ENCODE assay signal across 14 cellular contexts in the genomic region with DNA sequence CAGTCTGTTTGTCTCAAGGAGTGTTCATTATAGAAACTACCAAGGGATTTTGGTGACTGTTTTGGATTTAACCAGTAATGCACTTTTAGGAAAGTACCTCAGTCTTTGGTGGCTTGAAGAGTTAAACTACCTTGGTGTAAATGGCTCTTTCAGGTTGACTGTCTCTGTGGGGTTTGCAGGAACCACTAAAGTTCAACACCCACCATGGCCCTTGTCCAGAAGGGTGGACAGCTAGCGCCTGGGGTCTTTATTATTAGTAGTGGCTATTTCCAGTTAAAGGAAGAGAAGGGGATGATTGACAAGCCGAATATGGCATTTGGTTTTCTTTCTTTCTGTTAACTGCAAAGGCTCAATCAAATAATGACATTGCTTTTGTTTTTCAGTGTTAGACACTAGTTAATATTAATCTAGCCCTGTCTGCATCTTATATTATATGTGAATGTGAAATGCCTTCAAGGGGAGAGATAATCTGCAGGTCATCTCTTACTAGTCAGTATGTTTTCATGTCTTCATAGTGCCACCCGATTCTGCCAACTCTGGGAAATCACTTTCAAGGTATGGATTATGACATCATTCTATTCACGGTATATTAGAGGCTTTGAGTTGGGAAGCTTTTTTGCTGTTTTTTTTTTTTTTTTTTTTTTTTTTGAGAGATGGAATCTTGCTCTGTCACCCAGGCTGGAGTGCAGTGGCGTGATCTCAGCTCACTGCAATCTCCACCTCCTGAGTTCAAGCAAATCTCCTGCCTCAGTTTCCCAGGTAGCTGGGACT. TPM values are rescaled to one million over a fixed set of nuclear protein-coding genes. Genes with fewer than 3 reads are reported as not detected.
A peak's percentile ranks its signal among the peaks of the same experiment; 100 is the strongest.
DNase-seq lines count a peak whose midpoint lies in the region; ATAC-seq and TF ChIP-seq lines count a peak whose summit lies in the region.
"Had no signal": no experiment of that assay in that cellular context is flagged by ENCODE, and none has a peak within 500 bp of the region (broad histone marks: within the 10 kb centered on the region; RNA-seq: fewer than 3 reads in every experiment).

No MANE protein-coding gene starts in this region.

- TF ChIP-seq CTCF in smooth muscle cell (IDR thresholded peaks at IDR 0.05; ENCODE audit: borderline replicate concordance, insufficient read depth, poor library complexity, severe bottlenecking) (no peak), tibial artery (IDR thresholded peaks at IDR 0.05) (no peak)

- ATAC-seq in HG02588 (IDR thresholded peaks at IDR 0.05; ENCODE audit: unreplicated experiment) (peak; percentile 32), left ventricle myocardium superior (no peak)
- ATAC-seq: foreskin keratinocyte had no signal

- peaks cover 6% of the 10 kb centered on the region for H3K36me3 Mint-ChIP-seq in T-helper 1 cell treated with Interleukin-12 subunit alpha and Interleukin-12 subunit beta and Interleukin-4 antibody, amounts not matched to agents 30 μg/mL and 1 μg/mL, for 36 hours (ENCODE audit: low read depth)
- peaks cover 6% of the 10 kb centered on the region for H3K36me3 Mint-ChIP-seq in activated naive CD8-positive, alpha-beta T cell treated with anti-CD3 and anti-CD28 coated beads for 36 hours

- no peak overlapping the region for H3K9ac ChIP-seq in smooth muscle cell (ENCODE audit: low read depth)

- H3K27me3 ChIP-seq in smooth muscle cell (ENCODE audit: low read depth) (no peaks in the 10 kb centered on the region), tibial artery (no peaks in the 10 kb centered on the region)
- H3K27me3 ChIP-seq: foreskin keratinocyte, thyroid gland had no signal

- peak overlapping the region; percentile 67 for H3K4me2 ChIP-seq in smooth muscle cell

- peaks cover 49% of the 10 kb centered on the region for H3K4me1 Mint-ChIP-seq in T-helper 1 cell treated with Interleukin-12 subunit alpha and Interleukin-12 subunit beta and Interleukin-4 antibody, amounts not matched to agents 30 μg/mL and 1 μg/mL, for 36 hours (ENCODE audit: low read depth)
- H3K4me1 Mint-ChIP-seq in activated naive CD8-positive, alpha-beta T cell treated with anti-CD3 and anti-CD28 coated beads for 36 hours, result peaks cover 70% of the 10 kb centered on the region

- no peak for DNase-seq in T-helper 1 cell
- DNase-seq in activated naive CD8-positive, alpha-beta T cell treated with anti-CD3 and anti-CD28 coated beads for 36 hours, result no peak
- no peak for DNase-seq in smooth muscle cell (lab: John Stamatoyannopoulos, UW; ENCODE audit: unreplicated experiment)
- no peak for DNase-seq in left ventricle myocardium superior
- DNase-seq in SKM-1 (lab: John Stamatoyannopoulos, UW; ENCODE audit: unreplicated experiment), result no peak
- DNase-seq in tibial artery, result no peak
- DNase-seq: ACHN; activated CD8-positive, alpha-beta memory T cell treated with anti-CD3 and anti-CD28 coated beads for 24 hours; central memory CD4-positive, alpha-beta T cell; foreskin keratinocyte; NCI-H2029 treated with DMSO at 0.1 percent for 48 hours; thyroid gland had no signal

- peaks cover 87% of the 10 kb centered on the region for H3K79me2 ChIP-seq in smooth muscle cell (ENCODE audit: low read depth)

- no peak overlapping the region for H3K4me3 Mint-ChIP-seq in T-helper 1 cell treated with Interleukin-12 subunit alpha and Interleukin-12 subunit beta and Interleukin-4 antibody, amounts not matched to agents 30 μg/mL and 1 μg/mL, for 36 hours
- H3K4me3 Mint-ChIP-seq in activated naive CD8-positive, alpha-beta T cell treated with anti-CD3 and anti-CD28 coated beads for 36 hours, result no peak overlapping the region

- H3K27me3 Mint-ChIP-seq in T-helper 1 cell treated with Interleukin-12 subunit alpha and Interleukin-12 subunit beta and Interleukin-4 antibody, amounts not matched to agents 30 μg/mL and 1 μg/mL, for 36 hours (ENCODE audit: low read depth), result no peaks in the 10 kb centered on the region
- no peaks in the 10 kb centered on the region for H3K27me3 Mint-ChIP-seq in activated naive CD8-positive, alpha-beta T cell treated with anti-CD3 and anti-CD28 coated beads for 36 hours

- intact Hi-C loops in left ventricle myocardium superior (cut with micrococcal nuclease), result no loop called here
- intact Hi-C loops in tibial artery (cut with DNase I; ENCODE audit: low total_unique reads), result loop anchor here (10.0 kb wide), 1 partner anchor 59 kb away; the partner anchor contains the start of gene MAP4K4

- H3K9me3 Mint-ChIP-seq in T-helper 1 cell treated with Interleukin-12 subunit alpha and Interleukin-12 subunit beta and Interleukin-4 antibody, amounts not matched to agents 30 μg/mL and 1 μg/mL, for 36 hours, result no peaks in the 10 kb centered on the region
- peaks cover 2% of the 10 kb centered on the region for H3K9me3 Mint-ChIP-seq in activated naive CD8-positive, alpha-beta T cell treated with anti-CD3 and anti-CD28 coated beads for 36 hours

- H3F3A ChIP-seq in smooth muscle cell (ENCODE audit: low read depth), result peaks cover 22% of the 10 kb centered on the region

- H2AFZ ChIP-seq in smooth muscle cell (ENCODE audit: low read depth), result no peak overlapping the region

- 89% methylated on average over 5 of the region's 5 CpGs for WGBS in smooth muscle cell (ENCODE audit: low lambda C conversion rate)

- H3K4me3 ChIP-seq in smooth muscle cell (no peak overlapping the region), tibial artery (no peak overlapping the region)
- H3K4me3 ChIP-seq: thyroid gland had no signal

- H3K9me3 ChIP-seq in smooth muscle cell (replicated peaks; ENCODE audit: low read depth) (no peaks in the 10 kb centered on the region), tibial artery (no peaks in the 10 kb centered on the region)
- H3K9me3 ChIP-seq: thyroid gland had no signal

- H4K20me1 ChIP-seq in smooth muscle cell (ENCODE audit: low read depth), result peaks cover 52% of the 10 kb centered on the region

- H3K27ac Mint-ChIP-seq in T-helper 1 cell treated with Interleukin-12 subunit alpha and Interleukin-12 subunit beta and Interleukin-4 antibody, amounts not matched to agents 30 μg/mL and 1 μg/mL, for 36 hours, result peak overlapping the region; percentile 38
- peak overlapping the region; percentile 12 for H3K27ac Mint-ChIP-seq in activated naive CD8-positive, alpha-beta T cell treated with anti-CD3 and anti-CD28 coated beads for 36 hours

- H3K27ac ChIP-seq in smooth muscle cell (ENCODE audit: low read depth) (peak overlapping the region; percentile 71), tibial artery (peak overlapping the region in 1 of 2 donors; percentile 31)
- H3K27ac ChIP-seq: foreskin keratinocyte, thyroid gland had no signal

- no peaks in the 10 kb centered on the region for H3K36me3 ChIP-seq in smooth muscle cell (ENCODE audit: low read depth)
- H3K36me3 ChIP-seq in tibial artery, result no peaks in the 10 kb centered on the region
- H3K36me3 ChIP-seq: thyroid gland had no signal

- peaks cover 27% of the 10 kb centered on the region for H3K4me1 ChIP-seq in smooth muscle cell (ENCODE audit: low read depth)
- H3K4me1 ChIP-seq in tibial artery, result peaks cover 0 to 72% (median 51%) of the 10 kb centered on the region in 4 donors

RNA-seq across cellular contexts. Expression of gene MAP4K4, which starts 56.4 kb away (rescaled TPM):
- 10 to 100 TPM; 34.4 to 36.5 TPM for total RNA-seq in activated naive CD8-positive, alpha-beta T cell treated with anti-CD3 and anti-CD28 coated beads for 36 hours
- 90.9 and 107 TPM in 2 replicates for total RNA-seq in smooth muscle cell
- polyA plus RNA-seq in smooth muscle cell, result 68.9 and 76.9 TPM in 2 replicates
- total RNA-seq in left ventricle myocardium superior, result 99.5 TPM
